Comparison of ENCODE assay signal across 31 cellular contexts in genomic region chr2:229485782-229486181, GRCh38.
DNase-seq lines count a peak whose midpoint lies in the region; ATAC-seq and TF ChIP-seq lines count a peak whose summit lies in the region.
"Had no signal": no experiment of that assay in that cellular context is flagged by ENCODE, and none has a peak within 500 bp of the region (broad histone marks: within the 10 kb centered on the region; RNA-seq: fewer than 3 reads in every experiment).

No MANE protein-coding gene starts in this region.

- no peaks in the 10 kb centered on the region for H3K27me3 Mint-ChIP-seq in WTC11 (ENCODE audit: low read depth)
- H3K27me3 Mint-ChIP-seq: activated naive CD4-positive, alpha-beta T cell treated with anti-CD3 and anti-CD28 coated beads, Interleukin-2, amount 10 ng/mL, durations not matched to agents 7 days and 5 days had no signal

- intact Hi-C loops in heart right ventricle (cut with DNase I) = no loop called here

- ATAC-seq in WTC11 (peak; percentile 23; the same call in 1 of the 2 replicates), heart right ventricle (peak; percentile 61 to 92 (median 84)), HG03565 (IDR thresholded peaks at IDR 0.05; ENCODE audit: unreplicated experiment) (no peak)
- no peak for ATAC-seq in activated CD4-positive, CD25-positive, alpha-beta regulatory T cell treated with anti-CD3 and anti-CD28 coated beads, Interleukin-2, amount 50 U/mL, for 24 hours
- ATAC-seq: A549; activated CD8-positive, alpha-beta T cell treated with anti-CD3 and anti-CD28 coated beads, Interleukin-2, amount 10 ng/mL, durations not matched to agents 7 days and 5 days; activated T-helper 17 cell treated with anti-CD3 and anti-CD28 coated beads, Interleukin-2, amount 50 U/mL, for 72 hours; body of pancreas; CD8-positive, alpha-beta T cell; gastroesophageal sphincter; GM12878; K562; left lobe of liver; stimulated activated memory B cell treated with anti-CD40 and anti-IgM and Interleukin-4, amounts not matched to agents 10 μg/mL and 1 μg/mL and 100 μg/mL, for 72 hours; upper lobe of right lung had no signal

- peaks cover 17% of the 10 kb centered on the region for H3K9me3 Mint-ChIP-seq in WTC11
- H3K9me3 Mint-ChIP-seq: activated T-helper 17 cell treated with anti-CD3 and anti-CD28 coated beads, Interleukin-2, amount 50 U/mL, for 72 hours had no signal

- peak overlapping the region in 4 of 11 experiments; percentile 27 to 74 (median 57); a peak in 7 of 22 replicates for H3K27ac ChIP-seq in BLaER1 treated with 17β-estradiol and CSF1 and Interleukin-3, amounts not matched to agents 10 nM and 100 nM
- H3K27ac ChIP-seq in heart right ventricle = peak overlapping the region in 3 of 10 donors; percentile 3 to 45 (median 44)
- H3K27ac ChIP-seq: A549, adrenal gland, body of pancreas, gastroesophageal sphincter, prostate gland, upper lobe of right lung had no signal

- H3K27me3 ChIP-seq in BLaER1 treated with 17β-estradiol and CSF1 and Interleukin-3, amounts not matched to agents 10 nM and 100 nM = no peaks in the 10 kb centered on the region
- H3K27me3 ChIP-seq in heart right ventricle = no peaks in the 10 kb centered on the region
- H3K27me3 ChIP-seq: adrenal gland, body of pancreas, gastroesophageal sphincter, upper lobe of right lung had no signal

- H3K4me1 ChIP-seq in BLaER1 treated with 17β-estradiol and CSF1 and Interleukin-3, amounts not matched to agents 10 nM and 100 nM = peaks cover 0 to 72% (median 45%) of the 10 kb centered on the region in 10 experiments; a peak in 17 of 20 replicates
- peaks cover 0 to 6% (median 0%) of the 10 kb centered on the region in 9 donors for H3K4me1 ChIP-seq in heart right ventricle
- H3K4me1 ChIP-seq: A549, adrenal gland, body of pancreas, gastroesophageal sphincter, prostate gland, upper lobe of right lung had no signal

- TF ChIP-seq CTCF in WTC11 (IDR thresholded peaks at IDR 0.05) (no peak), heart right ventricle (IDR thresholded peaks at IDR 0.05) (no peak)

- H3K27ac Mint-ChIP-seq in WTC11 = peak overlapping the region; percentile 67
- H3K27ac Mint-ChIP-seq: activated CD8-positive, alpha-beta T cell treated with anti-CD3 and anti-CD28 coated beads, Interleukin-2, amount 10 ng/mL, durations not matched to agents 7 days and 5 days; activated naive CD4-positive, alpha-beta T cell treated with anti-CD3 and anti-CD28 coated beads, Interleukin-2, amount 10 ng/mL, durations not matched to agents 7 days and 5 days; activated T-helper 17 cell treated with anti-CD3 and anti-CD28 coated beads, Interleukin-2, amount 50 U/mL, for 72 hours; CD8-positive, alpha-beta T cell; naive B cell; stimulated activated memory B cell treated with anti-CD40 and anti-IgM and Interleukin-4, amounts not matched to agents 10 μg/mL and 1 μg/mL and 100 μg/mL, for 72 hours had no signal

- peaks cover 15% of the 10 kb centered on the region for H3K36me3 Mint-ChIP-seq in WTC11
- H3K36me3 Mint-ChIP-seq: activated naive CD4-positive, alpha-beta T cell treated with anti-CD3 and anti-CD28 coated beads, Interleukin-2, amount 10 ng/mL, durations not matched to agents 7 days and 5 days; CD8-positive, alpha-beta T cell; naive B cell; stimulated activated memory B cell treated with anti-CD40 and anti-IgM and Interleukin-4, amounts not matched to agents 10 μg/mL and 1 μg/mL and 100 μg/mL, for 72 hours had no signal

- peak overlapping the region in 10 of 11 experiments; percentile 34 to 89 (median 72); a peak in 20 of 22 replicates for H3K4me2 ChIP-seq in BLaER1 treated with 17β-estradiol and CSF1 and Interleukin-3, amounts not matched to agents 10 nM and 100 nM
- H3K4me2 ChIP-seq: A549 had no signal

- peak overlapping the region in 3 of 10 experiments; percentile 8 to 20 (median 17); a peak in 3 of 20 replicates for H3K4me3 ChIP-seq in BLaER1 treated with 17β-estradiol and CSF1 and Interleukin-3, amounts not matched to agents 10 nM and 100 nM
- H3K4me3 ChIP-seq in heart right ventricle = no peak overlapping the region
- H3K4me3 ChIP-seq: A549, adrenal gland, body of pancreas, gastroesophageal sphincter, GM12878, K562, prostate gland, upper lobe of right lung had no signal

- H3K36me3 ChIP-seq in BLaER1 treated with 17β-estradiol and CSF1 and Interleukin-3, amounts not matched to agents 10 nM and 100 nM = no peaks in the 10 kb centered on the region; a peak in 1 of 22 replicates
- H3K36me3 ChIP-seq in heart right ventricle = no peaks in the 10 kb centered on the region
- H3K36me3 ChIP-seq: adrenal gland, gastroesophageal sphincter, prostate gland, upper lobe of right lung had no signal

- peaks cover 10 to 30% (median 16%) of the 10 kb centered on the region in 11 experiments; a peak in 20 of 22 replicates for H3K9me3 ChIP-seq in BLaER1 treated with 17β-estradiol and CSF1 and Interleukin-3, amounts not matched to agents 10 nM and 100 nM (replicated peaks in 1 of 11)
- H3K9me3 ChIP-seq in heart right ventricle = peaks cover 0 to 13% (median 0%) of the 10 kb centered on the region in 11 donors
- H3K9me3 ChIP-seq: adrenal gland, body of pancreas, prostate gland, upper lobe of right lung had no signal

- POLR2A ChIA-PET in WTC11 (lab: Charles Lee) = no interaction called here

- DNase-seq in WTC11 (ENCODE audit: low spot score) (no peak), heart right ventricle (peak in 1 of 2 donors; percentile 8), pons (ENCODE audit: low spot score) (peak; percentile 30), NCI-H2227 (lab: John Stamatoyannopoulos, UW; ENCODE audit: unreplicated experiment) (no peak), NCI-H187 treated with DMSO at 0.1 percent for 48 hours (lab: John Stamatoyannopoulos, UW) (no peak)
- DNase-seq: activated CD4-positive, alpha-beta T cell treated with anti-CD3 and anti-CD28 coated beads for 4 hours; activated CD8-positive, alpha-beta T cell treated with anti-CD3 and anti-CD28 coated beads, Interleukin-2, amount 10 ng/mL, durations not matched to agents 7 days and 5 days; activated naive CD4-positive, alpha-beta T cell treated with anti-CD3 and anti-CD28 coated beads, Interleukin-2, amount 10 ng/mL, durations not matched to agents 7 days and 5 days; adrenal gland; body of pancreas; CD8-positive, alpha-beta T cell; DMS 273 treated with DMSO at 0.1 percent for 48 hours; naive B cell; NCI-H1092 treated with DMSO at 0.1 percent for 48 hours; NCI-H2029; NCI-H226; NCI-H526 treated with DMSO at 0.1 percent for 48 hours; SIG-M5; SW 1271; upper lobe of right lung had no signal

- peaks cover 29% of the 10 kb centered on the region for H3K4me1 Mint-ChIP-seq in WTC11
- H3K4me1 Mint-ChIP-seq: activated naive CD4-positive, alpha-beta T cell treated with anti-CD3 and anti-CD28 coated beads, Interleukin-2, amount 10 ng/mL, durations not matched to agents 7 days and 5 days; activated T-helper 17 cell treated with anti-CD3 and anti-CD28 coated beads, Interleukin-2, amount 50 U/mL, for 72 hours; naive B cell; stimulated activated memory B cell treated with anti-CD40 and anti-IgM and Interleukin-4, amounts not matched to agents 10 μg/mL and 1 μg/mL and 100 μg/mL, for 72 hours had no signal

- no peaks in the 10 kb centered on the region for H4K20me1 ChIP-seq in BLaER1 treated with 17β-estradiol and CSF1 and Interleukin-3, amounts not matched to agents 10 nM and 100 nM

- CTCF ChIA-PET in WTC11 (lab: Charles Lee) = interaction anchor here (0.8 to 1.0 kb wide), 2 partner anchors 55 to 101 kb away, joined by 3 to 6 read pairs; no protein-coding TSS in a partner anchor

- peak overlapping the region in 4 of 11 experiments; percentile 4 to 58 (median 31); a peak in 6 of 22 replicates for H3K9ac ChIP-seq in BLaER1 treated with 17β-estradiol and CSF1 and Interleukin-3, amounts not matched to agents 10 nM and 100 nM

- no peak overlapping the region for H3K4me3 Mint-ChIP-seq in WTC11
- H3K4me3 Mint-ChIP-seq: activated CD8-positive, alpha-beta T cell treated with anti-CD3 and anti-CD28 coated beads, Interleukin-2, amount 10 ng/mL, durations not matched to agents 7 days and 5 days; activated naive CD4-positive, alpha-beta T cell treated with anti-CD3 and anti-CD28 coated beads, Interleukin-2, amount 10 ng/mL, durations not matched to agents 7 days and 5 days; activated T-helper 17 cell treated with anti-CD3 and anti-CD28 coated beads, Interleukin-2, amount 50 U/mL, for 72 hours; CD8-positive, alpha-beta T cell; naive B cell; stimulated activated memory B cell treated with anti-CD40 and anti-IgM and Interleukin-4, amounts not matched to agents 10 μg/mL and 1 μg/mL and 100 μg/mL, for 72 hours had no signal

- 24 to 35% methylated on average over 6 of the region's 6 CpGs for WGBS in heart right ventricle, 2 donors

TF ChIP-seq in WTC11, 78 proteins besides CTCF, POLR2A, EP300 and RAD21 (continues in another document):
- TF ChIP-seq E2F5 (CRISPR knock-in tag; IDR thresholded peaks at IDR 0.05) (no peak), TCF7 (CRISPR knock-in tag; IDR thresholded peaks at IDR 0.05; ENCODE audit: low read depth) (no peak), JUN (CRISPR knock-in tag; IDR thresholded peaks at IDR 0.05) (no peak), CREB1 (CRISPR knock-in tag; IDR thresholded peaks at IDR 0.05) (no peak), FOXJ3 (CRISPR knock-in tag; IDR thresholded peaks at IDR 0.05; ENCODE audit: borderline replicate concordance) (no peak), MLX (CRISPR knock-in tag; IDR thresholded peaks at IDR 0.05) (no peak)

Comparison
In these comparisons a context has a peak if more than half of its experiments do, and no peak if none do; other contexts are left out.
1. ATAC-seq: peak in WTC11 (single experiment) and heart right ventricle (8 of 8); none in HG03565 (single experiment) and activated CD4-positive, CD25-positive, alpha-beta regulatory T cell treated with anti-CD3 and anti-CD28 coated beads, Interleukin-2, amount 50 U/mL, for 24 hours (0 of 2).